12 cellular contexts compared by ENCODE assay signal in genomic region chr3:149479621-149480325, GRCh38. TPM values are rescaled to one million over a fixed set of nuclear protein-coding genes. Genes with fewer than 3 reads are reported as not detected.
DNase-seq lines count a peak whose midpoint lies in the region; ATAC-seq and TF ChIP-seq lines count a peak whose summit lies in the region.
"Had no signal": no experiment of that assay in that cellular context is flagged by ENCODE, and none has a peak within 500 bp of the region (broad histone marks: within the 10 kb centered on the region; RNA-seq: fewer than 3 reads in every experiment).

No MANE protein-coding gene starts in this region.

- no peaks in the 10 kb centered on the region for H3K79me2 ChIP-seq in GM23338 (replicated peaks; ENCODE audit: insufficient read depth)

- H3K4me3 ChIP-seq in GM23338 (no peak overlapping the region), adipocyte (ENCODE audit: low read length) (no peak overlapping the region), left ventricle myocardium inferior (no peak overlapping the region), MG63 (no peak overlapping the region)
- H3K4me3 ChIP-seq in CD8-positive, alpha-beta T cell (ENCODE audit: low read depth, low read length), result no peak overlapping the region

- peak overlapping the region; percentile 96 for H2AFZ ChIP-seq in GM23338

- H3K27me3 ChIP-seq in GM23338 (ENCODE audit: insufficient read depth) (no peaks in the 10 kb centered on the region), adipocyte (replicated peaks; ENCODE audit: control insufficient read depth, insufficient read depth, low read length) (no peaks in the 10 kb centered on the region), left ventricle myocardium inferior (ENCODE audit: low read depth) (no peaks in the 10 kb centered on the region), MG63 (no peaks in the 10 kb centered on the region)
- H3K27me3 ChIP-seq in CD8-positive, alpha-beta T cell (ENCODE audit: insufficient read depth, low read length), result no peaks in the 10 kb centered on the region

- H3K9me3 Mint-ChIP-seq in GM23338, result no peaks in the 10 kb centered on the region
- no peaks in the 10 kb centered on the region for H3K9me3 Mint-ChIP-seq in CD8-positive, alpha-beta T cell

- H3K27ac Mint-ChIP-seq in GM23338, result no peak overlapping the region
- no peak overlapping the region for H3K27ac Mint-ChIP-seq in CD8-positive, alpha-beta T cell
- H3K27ac Mint-ChIP-seq: CD4-positive, CD25-positive, alpha-beta regulatory T cell had no signal

- intact Hi-C loops in left ventricle myocardium inferior (cut with micrococcal nuclease), result loop anchor here (10.0 kb wide), 3 partner anchors 85 to 355 kb away; partner anchors contain the start of gene HPS3
- intact Hi-C loops in CD8-positive, alpha-beta T cell (cut with DNase I, micrococcal nuclease), result loop anchor here (10.0 kb wide), 1 partner anchor 355 kb away; the partner anchor contains the start of gene HPS3 (in 2 of the 2)

- H3K4me1 Mint-ChIP-seq in GM23338, result peaks cover 4% of the 10 kb centered on the region
- H3K4me1 Mint-ChIP-seq in CD8-positive, alpha-beta T cell (ENCODE audit: low read depth), result no peaks in the 10 kb centered on the region
- H3K4me1 Mint-ChIP-seq: CD4-positive, CD25-positive, alpha-beta regulatory T cell had no signal

- TF ChIP-seq CTCF in GM23338 (conservative IDR thresholded peaks at IDR 0.05; ENCODE audit: low read depth in 2 of 2) (no peak), left ventricle myocardium inferior (IDR thresholded peaks at IDR 0.05; ENCODE audit: borderline replicate concordance) (peak; percentile 12)
- no peak for TF ChIP-seq CTCF in CD8-positive, alpha-beta T cell (IDR thresholded peaks at IDR 0.05)

- CTCF ChIA-PET in CD8-positive, alpha-beta T cell (lab: Charles Lee), result interaction anchor here (0.6 kb wide), 1 partner anchor 524 kb away, joined by 4 read pairs; no protein-coding TSS in a partner anchor

- H3K36me3 ChIP-seq in GM23338 (ENCODE audit: insufficient read depth) (no peaks in the 10 kb centered on the region), adipocyte (ENCODE audit: control insufficient read depth, insufficient read depth, low read length, severe bottlenecking) (no peaks in the 10 kb centered on the region), left ventricle myocardium inferior (no peaks in the 10 kb centered on the region), MG63 (no peaks in the 10 kb centered on the region)
- no peaks in the 10 kb centered on the region for H3K36me3 ChIP-seq in CD8-positive, alpha-beta T cell (ENCODE audit: insufficient read depth, low read length)

- no peaks in the 10 kb centered on the region for H4K20me1 ChIP-seq in GM23338 (replicated peaks; ENCODE audit: insufficient read depth)

- peak; percentile 9 for DNase-seq in GM23338 (ENCODE audit: low spot score)
- no peak for DNase-seq in adipocyte (ENCODE audit: low read depth)
- no peak for DNase-seq in left ventricle myocardium inferior
- DNase-seq in pulmonary artery endothelial cell (ENCODE audit: low read depth, low spot score), result peak; percentile 50
- no peak for DNase-seq in MG63
- no peak for DNase-seq in CD8-positive, alpha-beta T cell
- DNase-seq: activated CD4-positive, alpha-beta T cell treated with anti-CD3 and anti-CD28 coated beads, Interleukin-2, amount 50 U/mL, for 1 hour had no signal

- no peaks in the 10 kb centered on the region for H3K9me3 ChIP-seq in adipocyte (ENCODE audit: control insufficient read depth, low read length)
- no peaks in the 10 kb centered on the region for H3K9me3 ChIP-seq in left ventricle myocardium inferior (replicated peaks)
- no peaks in the 10 kb centered on the region for H3K9me3 ChIP-seq in MG63
- no peaks in the 10 kb centered on the region for H3K9me3 ChIP-seq in CD8-positive, alpha-beta T cell (ENCODE audit: low read length)

- H3K9me2 ChIP-seq in GM23338 (ENCODE audit: insufficient read depth), result 0 out of 2 replicates have a peak, but pooled peaks cover 3% of the 10 kb centered on the region

- H3K27ac ChIP-seq in GM23338 (ENCODE audit: low read depth), result no peak overlapping the region
- H3K27ac ChIP-seq in left ventricle myocardium inferior (replicated peaks), result peak overlapping the region; percentile 79
- H3K27ac ChIP-seq in CD8-positive, alpha-beta T cell (ENCODE audit: low read depth, low read length), result no peak overlapping the region

- peak overlapping the region; percentile 21 for H3K9ac ChIP-seq in adipocyte (ENCODE audit: low read length)

- POLR2A ChIA-PET in CD8-positive, alpha-beta T cell (lab: Charles Lee), result no interaction called here

- no peaks in the 10 kb centered on the region for H3F3A ChIP-seq in GM23338 (replicated peaks; ENCODE audit: low read depth)

- ATAC-seq in GM23338, result peak; percentile 27; the same call in 1 of the 3 replicates
- ATAC-seq in GM21529 (IDR thresholded peaks at IDR 0.05; ENCODE audit: unreplicated experiment), result no peak
- no peak for ATAC-seq in GM18867 (IDR thresholded peaks at IDR 0.05; ENCODE audit: unreplicated experiment)
- ATAC-seq in CD8-positive, alpha-beta T cell, result no peak

- H3K4me1 ChIP-seq in GM23338 (ENCODE audit: insufficient read depth) (peaks cover 3% of the 10 kb centered on the region; the same call in 1 of the 2 replicates), adipocyte (ENCODE audit: control insufficient read depth, insufficient read depth, low read length) (peaks cover 7% of the 10 kb centered on the region), left ventricle myocardium inferior (peaks cover 14% of the 10 kb centered on the region)
- H3K4me1 ChIP-seq in CD8-positive, alpha-beta T cell (ENCODE audit: insufficient read depth, low read length), result no peaks in the 10 kb centered on the region

- no peak overlapping the region for H3K4me3 Mint-ChIP-seq in GM23338
- no peak overlapping the region for H3K4me3 Mint-ChIP-seq in CD8-positive, alpha-beta T cell
- H3K4me3 Mint-ChIP-seq: CD4-positive, CD25-positive, alpha-beta regulatory T cell had no signal

- H3K36me3 Mint-ChIP-seq in GM23338 (ENCODE audit: low read depth), result no peaks in the 10 kb centered on the region
- no peaks in the 10 kb centered on the region for H3K36me3 Mint-ChIP-seq in CD8-positive, alpha-beta T cell
- H3K36me3 Mint-ChIP-seq: CD4-positive, CD25-positive, alpha-beta regulatory T cell had no signal

- H3K27me3 Mint-ChIP-seq in GM23338 (ENCODE audit: insufficient read depth, low read depth, poor library complexity), result peaks cover 4% of the 10 kb centered on the region
- H3K27me3 Mint-ChIP-seq in CD8-positive, alpha-beta T cell (ENCODE audit: low read depth), result peaks cover 10% of the 10 kb centered on the region

- H3K4me2 ChIP-seq in GM23338, result no peak overlapping the region

TF ChIP-seq in GM23338, 12 proteins besides CTCF, POLR2A, EP300 and RAD21:
- no peak for TF ChIP-seq NANOG (IDR thresholded peaks at IDR 0.05; ENCODE audit: borderline replicate concordance)
- no peak for TF ChIP-seq EZH2 (IDR thresholded peaks at IDR 0.05; ENCODE audit: low read depth, unreplicated experiment)
- TF ChIP-seq ZNF114 (CRISPR knock-in tag; IDR thresholded peaks at IDR 0.05), result no peak

RNA-seq across cellular contexts. Expression of gene TM4SF4, which starts 5.3 kb away (rescaled TPM):
- total RNA-seq in GM23338 (2014; rRNA removed; shearing (Covaris generic)), result not detected in 2 replicates
- not detected in 2 replicates for polyA plus RNA-seq in GM23338 (2016; fragmentation: Nextera tagmentation; extraction: Ambion mirVana)
- total RNA-seq in left ventricle myocardium inferior, result not detected
- total RNA-seq in pulmonary artery endothelial cell, result not detected in 2 replicates
- total RNA-seq in MG63 (2014; rRNA removed; shearing (Covaris generic); ENCODE audit: low replicate concordance), result not detected in 2 replicates
- not detected for total RNA-seq in CD8-positive, alpha-beta T cell
- total RNA-seq: CD4-positive, CD25-positive, alpha-beta regulatory T cell; glomerular endothelial cell had no signal
- polyA plus RNA-seq: CD4-positive, CD25-positive, alpha-beta regulatory T cell; neural cell had no signal

Comparison
In these comparisons a context has a peak if more than half of its experiments do, and no peak if none do; other contexts are left out.
1. DNase-seq: peak in GM23338 (single experiment) and pulmonary artery endothelial cell (single experiment); none in adipocyte (single experiment), left ventricle myocardium inferior (single experiment), MG63 (single experiment) and CD8-positive, alpha-beta T cell (0 of 7).